ENCODE assay signal across 16 cellular contexts in genomic region chr20:8523684-8524083, GRCh38.
DNase-seq lines count a peak whose midpoint lies in the region; ATAC-seq and TF ChIP-seq lines count a peak whose summit lies in the region.
"Had no signal": no experiment of that assay in that cellular context is flagged by ENCODE, and none has a peak within 500 bp of the region (broad histone marks: within the 10 kb centered on the region; RNA-seq: fewer than 3 reads in every experiment).

No MANE protein-coding gene starts in this region.

- DNase-seq in NCI-H1092 treated with DMSO at 0.1 percent for 48 hours (lab: John Stamatoyannopoulos, UW), result peak; percentile 10
- DNase-seq in NCI-H1092 (lab: John Stamatoyannopoulos, UW), result no peak
- DNase-seq in Kasumi-1 (lab: John Stamatoyannopoulos, UW), result peak; percentile 10 to 27
- DNase-seq in WERI-Rb-1, result peak; percentile 28
- no peak for DNase-seq in naive thymus-derived CD4-positive, alpha-beta T cell
- no peak for DNase-seq in ascending aorta (ENCODE audit: low spot score in 2 of 2)
- DNase-seq: activated CD4-positive, alpha-beta T cell treated with anti-CD3 and anti-CD28 coated beads, Interleukin-2, amount 10 ng/mL, durations not matched to agents 24 days and 14 days; effector memory CD8-positive, alpha-beta T cell; glutamatergic neuron; NCI-H187; T-cell had no signal

- CTCF ChIA-PET in naive thymus-derived CD4-positive, alpha-beta T cell (lab: Charles Lee), result no interaction called here

- H3K27me3 Mint-ChIP-seq in naive thymus-derived CD4-positive, alpha-beta T cell, result no peaks in the 10 kb centered on the region
- H3K27me3 Mint-ChIP-seq: activated CD4-positive, alpha-beta T cell treated with anti-CD3 and anti-CD28 coated beads, Interleukin-2, amount 10 ng/mL, durations not matched to agents 24 days and 14 days; effector memory CD8-positive, alpha-beta T cell; T-cell had no signal

- no peak for ATAC-seq in naive thymus-derived CD4-positive, alpha-beta T cell
- ATAC-seq in GM18520 (IDR thresholded peaks at IDR 0.05; ENCODE audit: unreplicated experiment), result no peak
- ATAC-seq: body of pancreas; effector memory CD8-positive, alpha-beta T cell; left lobe of liver; T-cell had no signal

- peak; percentile 38; the same call in 1 of the 2 replicates for TF ChIP-seq CTCF in WERI-Rb-1 (IDR thresholded peaks at IDR 0.05; ENCODE audit: low read depth, low read length)
- no peak for TF ChIP-seq CTCF in ascending aorta (IDR thresholded peaks at IDR 0.05)

- H3K9me3 ChIP-seq in WERI-Rb-1 (ENCODE audit: severe bottlenecking), result no peaks in the 10 kb centered on the region
- H3K9me3 ChIP-seq in neuron (ENCODE audit: low read length), result no peaks in the 10 kb centered on the region
- no peaks in the 10 kb centered on the region for H3K9me3 ChIP-seq in naive thymus-derived CD4-positive, alpha-beta T cell (ENCODE audit: control insufficient read depth in 2 of 3, low read length in 3 of 3)
- H3K9me3 ChIP-seq in ascending aorta, result no peaks in the 10 kb centered on the region
- H3K9me3 ChIP-seq: body of pancreas, tibial nerve had no signal

- peak overlapping the region; percentile 27 for H2AFZ ChIP-seq in neuron (ENCODE audit: low read depth, low read length)

- intact Hi-C loops in naive thymus-derived CD4-positive, alpha-beta T cell (cut with micrococcal nuclease), result no loop called here
- intact Hi-C loops in ascending aorta (cut with DNase I), result no loop called here

- no peak overlapping the region for H3K4me3 Mint-ChIP-seq in naive thymus-derived CD4-positive, alpha-beta T cell
- H3K4me3 Mint-ChIP-seq: activated CD4-positive, alpha-beta T cell treated with anti-CD3 and anti-CD28 coated beads, Interleukin-2, amount 10 ng/mL, durations not matched to agents 24 days and 14 days; effector memory CD8-positive, alpha-beta T cell; T-cell had no signal

- H3K4me3 ChIP-seq in WERI-Rb-1 (ENCODE audit: low read depth, low read length) (no peak overlapping the region), neuron (ENCODE audit: low read length) (no peak overlapping the region), ascending aorta (no peak overlapping the region)
- H3K4me3 ChIP-seq in naive thymus-derived CD4-positive, alpha-beta T cell (ENCODE audit: low read length), result no peak overlapping the region
- H3K4me3 ChIP-seq: body of pancreas, tibial nerve had no signal

- H3K9me3 Mint-ChIP-seq in naive thymus-derived CD4-positive, alpha-beta T cell, result no peaks in the 10 kb centered on the region
- H3K9me3 Mint-ChIP-seq: activated CD4-positive, alpha-beta T cell treated with anti-CD3 and anti-CD28 coated beads, Interleukin-2, amount 10 ng/mL, durations not matched to agents 24 days and 14 days; effector memory CD8-positive, alpha-beta T cell; T-cell had no signal

- H3K27me3 ChIP-seq in WERI-Rb-1 (ENCODE audit: insufficient read depth, low read depth, severe bottlenecking), result no peaks in the 10 kb centered on the region
- H3K27me3 ChIP-seq in neuron (ENCODE audit: insufficient read depth, low read length), result no peaks in the 10 kb centered on the region
- H3K27me3 ChIP-seq in naive thymus-derived CD4-positive, alpha-beta T cell (ENCODE audit: control insufficient read depth in 2 of 2, insufficient read depth in 2 of 2, low read length in 2 of 2), result no peaks in the 10 kb centered on the region
- H3K27me3 ChIP-seq in ascending aorta, result no peaks in the 10 kb centered on the region
- H3K27me3 ChIP-seq: body of pancreas, tibial nerve had no signal

- no peaks in the 10 kb centered on the region for H3K36me3 Mint-ChIP-seq in naive thymus-derived CD4-positive, alpha-beta T cell
- H3K36me3 Mint-ChIP-seq: T-cell had no signal

- H3K27ac ChIP-seq in WERI-Rb-1 (no peak overlapping the region), ascending aorta (no peak overlapping the region)
- no peak overlapping the region for H3K27ac ChIP-seq in naive thymus-derived CD4-positive, alpha-beta T cell (ENCODE audit: low read depth, low read length)
- H3K27ac ChIP-seq: body of pancreas, tibial nerve had no signal

- H3K4me1 Mint-ChIP-seq in naive thymus-derived CD4-positive, alpha-beta T cell, result no peaks in the 10 kb centered on the region
- H3K4me1 Mint-ChIP-seq: activated CD4-positive, alpha-beta T cell treated with anti-CD3 and anti-CD28 coated beads, Interleukin-2, amount 10 ng/mL, durations not matched to agents 24 days and 14 days; T-cell had no signal

- H3K27ac Mint-ChIP-seq in naive thymus-derived CD4-positive, alpha-beta T cell, result no peak overlapping the region
- H3K27ac Mint-ChIP-seq: activated CD4-positive, alpha-beta T cell treated with anti-CD3 and anti-CD28 coated beads, Interleukin-2, amount 10 ng/mL, durations not matched to agents 24 days and 14 days; effector memory CD8-positive, alpha-beta T cell; T-cell had no signal

- POLR2A ChIA-PET in naive thymus-derived CD4-positive, alpha-beta T cell (lab: Charles Lee), result no interaction called here

- peaks cover 15% of the 10 kb centered on the region for H3K4me1 ChIP-seq in neuron (ENCODE audit: insufficient read depth, low read length)
- H3K4me1 ChIP-seq in naive thymus-derived CD4-positive, alpha-beta T cell (ENCODE audit: control insufficient read depth in 2 of 2, insufficient read depth in 2 of 2, low read length in 2 of 2), result no peaks in the 10 kb centered on the region
- H3K4me1 ChIP-seq in ascending aorta, result no peaks in the 10 kb centered on the region
- H3K4me1 ChIP-seq: body of pancreas had no signal

- H3K36me3 ChIP-seq in WERI-Rb-1, result no peaks in the 10 kb centered on the region
- no peaks in the 10 kb centered on the region for H3K36me3 ChIP-seq in neuron (ENCODE audit: insufficient read depth, low read length)
- no peaks in the 10 kb centered on the region for H3K36me3 ChIP-seq in naive thymus-derived CD4-positive, alpha-beta T cell (ENCODE audit: control insufficient read depth in 2 of 3, insufficient read depth in 3 of 3, low read length in 3 of 3)
- H3K36me3 ChIP-seq in ascending aorta, result no peaks in the 10 kb centered on the region
- H3K36me3 ChIP-seq: tibial nerve had no signal

Comparison
In these comparisons a context has a peak if more than half of its experiments do, and no peak if none do; other contexts are left out.
1. DNase-seq: peak in NCI-H1092 treated with DMSO at 0.1 percent for 48 hours (single experiment), Kasumi-1 (2 of 2) and WERI-Rb-1 (single experiment); none in NCI-H1092 (single experiment), naive thymus-derived CD4-positive, alpha-beta T cell (0 of 9) and ascending aorta (0 of 2).